In genomic region chr22:37484115-37485005, GRCh38 we compare ENCODE assay signal across 8 cellular contexts. TPM values are rescaled to one million over a fixed set of nuclear protein-coding genes. Genes with fewer than 3 reads are reported as not detected.
A peak's percentile ranks its signal among the peaks of the same experiment; 100 is the strongest.
DNase-seq lines count a peak whose midpoint lies in the region; ATAC-seq, FAIRE-seq and TF ChIP-seq lines count a peak whose summit lies in the region.

No MANE protein-coding gene starts in this region.

- no peaks in the 10 kb centered on the region for H3K36me3 ChIP-seq in HepG2 (replicated peaks in 1 of 2; ENCODE audit: control insufficient read depth in 1 of 2, insufficient read depth in 2 of 2, low read length in 2 of 2)

- DNase-seq in RPMI8226: peak; percentile 84
- DNase-seq in activated gamma-delta T cell treated with anti-CD3 and anti-CD28 coated beads, Interleukin-2, amount 50 U/mL, for 16 hours (ENCODE audit: low read depth): peak; percentile 60
- no peak for DNase-seq in HepG2 (ENCODE audit: low spot score)
- DNase-seq in stimulated activated CD4-positive, alpha-beta T cell treated with anti-CD3 and anti-CD28 coated beads, TNF-alpha, amount 100 ng/mL, for 48 hours (ENCODE audit: low read depth in 3 of 3): peak; percentile 62 to 73 (median 68)
- DNase-seq in COR-L47 (lab: John Stamatoyannopoulos, UW): no peak
- DNase-seq in HCEC 1CT: no peak
- no peak for DNase-seq in glomerular visceral epithelial cell (ENCODE audit: extremely low spot score)

- H3K9ac ChIP-seq in HepG2 (ENCODE audit: insufficient read depth, low read depth, low read length): peak overlapping the region; percentile 38

- no peak for TF ChIP-seq CTCF in HepG2 (CRISPR knock-in tag; IDR thresholded peaks at IDR 0.05)

- CTCF ChIA-PET in HepG2 (lab: Yijun Ruan, JAX; ENCODE audit: low intra/inter-chr PET ratio, low total read pairs): no interaction called here

- H3K79me2 ChIP-seq in HepG2 (ENCODE audit: insufficient read depth, low read length): no peaks in the 10 kb centered on the region

- no peak for TF ChIP-seq RAD21 in HepG2 (CRISPR knock-in tag; IDR thresholded peaks at IDR 0.05)

- intact Hi-C loops in HepG2 (cut with micrococcal nuclease; ENCODE audit: unreplicated experiment): no loop called here

- POLR2A ChIA-PET in HepG2 (lab: Yijun Ruan, JAX): no interaction called here

- no TSS peak for BruUV-seq in HepG2 (replicated peaks; lab: Mats Ljungman, UMichigan)

- H3K4me2 ChIP-seq in HepG2 (ENCODE audit: low read depth, low read length): peak overlapping the region; percentile 73

- no peak for FAIRE-seq in HepG2 (lab: Jason Lieb, UNC)

- no peaks in the 10 kb centered on the region for H3K9me3 ChIP-seq in HepG2 (ENCODE audit: low read length)

- peaks cover 0 to 14% of the 10 kb centered on the region in 2 experiments; a peak in 1 of 5 replicates for H3K27me3 ChIP-seq in HepG2 (ENCODE audit: control insufficient read depth in 1 of 2, insufficient read depth in 2 of 2, low read length in 2 of 2)

- 55% methylated on average over 26 of the region's 35 CpGs for WGBS in HepG2 (ENCODE audit: low lambda C conversion rate)

- peak overlapping the region in 2 of 3 experiments; percentile 22 to 61; a peak in 3 of 6 replicates for H3K4me3 ChIP-seq in HepG2 (replicated peaks in 1 of 3; ENCODE audit: insufficient read depth in 1 of 3, low read depth in 2 of 3, low read length in 3 of 3)

- no peaks in the 10 kb centered on the region for H4K20me1 ChIP-seq in HepG2 (ENCODE audit: insufficient read depth, low read length)

- no peak for TF ChIP-seq POLR2A in HepG2 (IDR thresholded peaks at IDR 0.05; ENCODE audit: insufficient read depth in 1 of 2, low read depth in 2 of 2, low read length in 2 of 2)

- TF ChIP-seq EP300 in HepG2 (IDR thresholded peaks at IDR 0.05; ENCODE audit: low read depth in 2 of 2, low read length in 2 of 2) (no peak), HepG2 (CRISPR knock-in tag; IDR thresholded peaks at IDR 0.05; ENCODE audit: borderline replicate concordance) (no peak)

- H2AFZ ChIP-seq in HepG2 (ENCODE audit: low read length): no peak overlapping the region

- H3K27ac ChIP-seq in HepG2 (ENCODE audit: extremely low read length, insufficient read depth, low read length): no peak overlapping the region

- ATAC-seq in GM19372 (IDR thresholded peaks at IDR 0.05; ENCODE audit: low read depth, unreplicated experiment): peak; percentile 43
- peak; percentile 2; the same call in 2 of the 3 replicates for ATAC-seq in HepG2

- in situ Hi-C loops in HepG2 (cut with HindIII; ENCODE audit: extremely low pct_ligation_motif_present, low pct_unique_long_range_greater_than_20kb): no loop called here

- H3K4me1 ChIP-seq in HepG2 (ENCODE audit: insufficient read depth, low read length): peaks cover 95% of the 10 kb centered on the region

TF ChIP-seq in HepG2, 621 proteins besides CTCF, POLR2A, EP300 and RAD21 (continues in another document):
- 0 out of 2 replicates have a peak, but pooled peaks have one; percentile 0 for TF ChIP-seq ZNF691 (CRISPR knock-in tag; IDR thresholded peaks at IDR 0.05; ENCODE audit: borderline replicate concordance, low read depth)
- peak; percentile 35; the same call in 1 of the 2 replicates for TF ChIP-seq ZFX (CRISPR knock-in tag; IDR thresholded peaks at IDR 0.05; ENCODE audit: low read depth)
- no peak for TF ChIP-seq THAP8 (CRISPR knock-in tag; IDR thresholded peaks at IDR 0.05; ENCODE audit: borderline replicate concordance)

RNA-seq across cellular contexts. Expression of gene MFNG, which starts 1.8 kb away (rescaled TPM):
- 1.0 and 1.1 TPM in 2 replicates for total RNA-seq in HepG2 (2016; rRNA removed; fragmentation: Illumina TruSeq; extraction: Trizol)
- total RNA-seq in HepG2 (2016; cell fraction: cytosol; rRNA removed; fragmentation: Illumina TruSeq; extraction: Trizol; ENCODE audit: low read depth): 0.35 and 1.1 TPM in 2 replicates
- total RNA-seq in HepG2 (2016; cell fraction: insoluble cytoplasmic fraction; rRNA removed; fragmentation: Illumina TruSeq; extraction: Trizol): 0.55 and 0.80 TPM in 2 replicates
- 1.4 and 1.9 TPM in 2 replicates for total RNA-seq in HepG2 (2016; cell fraction: membrane; rRNA removed; fragmentation: Illumina TruSeq; extraction: Trizol)
- 0.56 and 1.6 TPM in 2 replicates for total RNA-seq in HepG2 (2016; cell fraction: nucleus; rRNA removed; fragmentation: Illumina TruSeq; extraction: Trizol)
- 11.7 and 19.8 TPM in 2 replicates for polyA plus RNA-seq in HepG2 (2011; rRNA removed)
- 15.3 and 15.7 TPM in 2 replicates for polyA plus RNA-seq in HepG2 (2011; cell fraction: cytosol; rRNA removed)
- polyA plus RNA-seq in HepG2 (2011; cell fraction: nucleus; rRNA removed): 37.0 and 46.6 TPM in 2 replicates
- 14.5 and 20.0 TPM in 2 replicates for polyA plus RNA-seq in HepG2 (2012)
- 0.79 and 0.97 TPM in 2 replicates for polyA plus RNA-seq in HepG2 (2016; cell fraction: cytosol; fragmentation: Illumina TruSeq; extraction: Trizol; ENCODE audit: low read depth)
- polyA plus RNA-seq in HepG2 (2016; cell fraction: insoluble cytoplasmic fraction; fragmentation: Illumina TruSeq; extraction: Trizol; ENCODE audit: low read depth): 0.81 and 0.93 TPM in 2 replicates
- 1.1 and 1.3 TPM in 2 replicates for polyA plus RNA-seq in HepG2 (2016; cell fraction: membrane; fragmentation: Illumina TruSeq; extraction: Trizol; ENCODE audit: low read depth)
- 1.3 and 4.5 TPM in 2 replicates for polyA plus RNA-seq in HepG2 (2016; cell fraction: nucleus; fragmentation: Illumina TruSeq; extraction: Trizol; ENCODE audit: insufficient read depth, low read depth)
- 0.77 and 12.5 TPM in 2 replicates for polyA minus RNA-seq in HepG2 (2011; rRNA and poly(A)+ RNA removed; ENCODE audit: low replicate concordance)
- 3.2 and 6.1 TPM in 2 replicates for polyA minus RNA-seq in HepG2 (2011; cell fraction: cytosol; rRNA and poly(A)+ RNA removed)
- 6.1 and 9.8 TPM in 2 replicates for polyA minus RNA-seq in HepG2 (2011; cell fraction: nucleus; rRNA and poly(A)+ RNA removed)

RNA-seq across cellular contexts. Expression of gene CARD10, which starts 34.9 kb away (rescaled TPM):
- 28.9 and 35.2 TPM in 2 replicates for total RNA-seq in HepG2 (2016; rRNA removed; fragmentation: Illumina TruSeq; extraction: Trizol)
- total RNA-seq in HepG2 (2016; cell fraction: cytosol; rRNA removed; fragmentation: Illumina TruSeq; extraction: Trizol; ENCODE audit: low read depth): 3.9 and 4.1 TPM in 2 replicates
- total RNA-seq in HepG2 (2016; cell fraction: insoluble cytoplasmic fraction; rRNA removed; fragmentation: Illumina TruSeq; extraction: Trizol): 24.8 and 36.0 TPM in 2 replicates
- 11.9 and 12.5 TPM in 2 replicates for total RNA-seq in HepG2 (2016; cell fraction: membrane; rRNA removed; fragmentation: Illumina TruSeq; extraction: Trizol)
- total RNA-seq in HepG2 (2016; cell fraction: nucleus; rRNA removed; fragmentation: Illumina TruSeq; extraction: Trizol): 17.8 and 21.3 TPM in 2 replicates
- 55.8 and 92.3 TPM in 2 replicates for polyA plus RNA-seq in HepG2 (2011; rRNA removed)
- polyA plus RNA-seq in HepG2 (2011; cell fraction: cytosol; rRNA removed): 52.6 and 75.1 TPM in 2 replicates
- 203 and 227 TPM in 2 replicates for polyA plus RNA-seq in HepG2 (2011; cell fraction: nucleus; rRNA removed)
- polyA plus RNA-seq in HepG2 (2012): 46.8 and 57.2 TPM in 2 replicates
- polyA plus RNA-seq in HepG2 (2016; cell fraction: cytosol; fragmentation: Illumina TruSeq; extraction: Trizol; ENCODE audit: low read depth): 3.0 TPM in 2 replicates
- polyA plus RNA-seq in HepG2 (2016; cell fraction: insoluble cytoplasmic fraction; fragmentation: Illumina TruSeq; extraction: Trizol; ENCODE audit: low read depth): 28.5 and 30.3 TPM in 2 replicates
- polyA plus RNA-seq in HepG2 (2016; cell fraction: membrane; fragmentation: Illumina TruSeq; extraction: Trizol; ENCODE audit: low read depth): 9.1 and 9.4 TPM in 2 replicates
- polyA plus RNA-seq in HepG2 (2016; cell fraction: nucleus; fragmentation: Illumina TruSeq; extraction: Trizol; ENCODE audit: insufficient read depth, low read depth): 42.1 and 44.8 TPM in 2 replicates
- 15.9 and 164 TPM in 2 replicates for polyA minus RNA-seq in HepG2 (2011; rRNA and poly(A)+ RNA removed; ENCODE audit: low replicate concordance)
- 61.5 and 72.6 TPM in 2 replicates for polyA minus RNA-seq in HepG2 (2011; cell fraction: cytosol; rRNA and poly(A)+ RNA removed)
- 31.9 and 42.5 TPM in 2 replicates for polyA minus RNA-seq in HepG2 (2011; cell fraction: nucleus; rRNA and poly(A)+ RNA removed)

RNA-seq across cellular contexts. Expression of gene ELFN2, which starts 57.1 kb away (rescaled TPM):
- total RNA-seq in HepG2 (2016; rRNA removed; fragmentation: Illumina TruSeq; extraction: Trizol): not detected in 2 replicates
- total RNA-seq in HepG2 (2016; cell fraction: cytosol; rRNA removed; fragmentation: Illumina TruSeq; extraction: Trizol; ENCODE audit: low read depth): not detected in 2 replicates
- total RNA-seq in HepG2 (2016; cell fraction: insoluble cytoplasmic fraction; rRNA removed; fragmentation: Illumina TruSeq; extraction: Trizol): not detected in 2 replicates
- not detected in 2 replicates for total RNA-seq in HepG2 (2016; cell fraction: membrane; rRNA removed; fragmentation: Illumina TruSeq; extraction: Trizol)
- not detected in 2 replicates for total RNA-seq in HepG2 (2016; cell fraction: nucleus; rRNA removed; fragmentation: Illumina TruSeq; extraction: Trizol)
- 0.01 TPM in 1 of 2 replicates, not detected in the other for polyA plus RNA-seq in HepG2 (2011; rRNA removed)
- polyA plus RNA-seq in HepG2 (2011; cell fraction: cytosol; rRNA removed): not detected in 2 replicates
- polyA plus RNA-seq in HepG2 (2011; cell fraction: nucleus; rRNA removed): 0.03 TPM in 2 replicates
- polyA plus RNA-seq in HepG2 (2012): 0.01 and 0.09 TPM in 2 replicates
- polyA plus RNA-seq in HepG2 (2016; cell fraction: cytosol; fragmentation: Illumina TruSeq; extraction: Trizol; ENCODE audit: low read depth): not detected in 2 replicates
- polyA plus RNA-seq in HepG2 (2016; cell fraction: insoluble cytoplasmic fraction; fragmentation: Illumina TruSeq; extraction: Trizol; ENCODE audit: low read depth): not detected in 2 replicates
- polyA plus RNA-seq in HepG2 (2016; cell fraction: membrane; fragmentation: Illumina TruSeq; extraction: Trizol; ENCODE audit: low read depth): not detected in 2 replicates
- not detected in 2 replicates for polyA plus RNA-seq in HepG2 (2016; cell fraction: nucleus; fragmentation: Illumina TruSeq; extraction: Trizol; ENCODE audit: insufficient read depth, low read depth)
- polyA minus RNA-seq in HepG2 (2011; rRNA and poly(A)+ RNA removed; ENCODE audit: low replicate concordance): 0.47 TPM in 1 of 2 replicates, not detected in the other
- not detected in 2 replicates for polyA minus RNA-seq in HepG2 (2011; cell fraction: cytosol; rRNA and poly(A)+ RNA removed)
- not detected in 2 replicates for polyA minus RNA-seq in HepG2 (2011; cell fraction: nucleus; rRNA and poly(A)+ RNA removed)

Comparison
In these comparisons a context has a peak if more than half of its experiments do, and no peak if none do; other contexts are left out.
1. DNase-seq: peak in RPMI8226 (single experiment), activated gamma-delta T cell treated with anti-CD3 and anti-CD28 coated beads, Interleukin-2, amount 50 U/mL, for 16 hours (single experiment) and stimulated activated CD4-positive, alpha-beta T cell treated with anti-CD3 and anti-CD28 coated beads, TNF-alpha, amount 100 ng/mL, for 48 hours (3 of 3); none in HepG2 (single experiment), COR-L47 (single experiment), HCEC 1CT (single experiment) and glomerular visceral epithelial cell (single experiment).